ENCODE assay signal across 23 cellular contexts in the genomic region with DNA sequence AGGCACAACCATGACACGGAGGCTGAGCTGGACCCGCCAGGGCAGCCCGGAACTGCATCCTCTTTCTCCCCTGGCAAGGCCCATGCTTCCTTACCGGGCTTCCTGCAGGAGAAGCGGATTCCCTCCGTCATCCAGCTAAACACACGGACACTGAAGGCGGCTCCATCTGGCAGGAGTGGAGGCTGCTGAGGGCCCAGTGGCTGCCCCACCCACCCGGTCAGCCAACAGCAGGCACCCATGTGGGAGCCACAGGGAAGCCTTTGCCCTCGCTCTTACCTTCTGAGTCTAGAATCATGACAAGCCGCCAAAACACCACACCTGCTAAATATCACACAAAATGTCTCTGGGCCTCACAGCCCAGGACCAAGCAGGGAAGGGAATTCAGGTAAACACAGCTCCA.
DNase-seq lines count a peak whose midpoint lies in the region; ATAC-seq, FAIRE-seq and TF ChIP-seq lines count a peak whose summit lies in the region.
"Had no signal": no experiment of that assay in that cellular context is flagged by ENCODE, and none has a peak within 500 bp of the region (broad histone marks: within the 10 kb centered on the region; RNA-seq: fewer than 3 reads in every experiment).

No MANE protein-coding gene starts in this region.

- H2BK120ac ChIP-seq in H1 (replicated peaks; ENCODE audit: low read depth, low read length) = no peak overlapping the region

- POLR2A ChIA-PET in H1 (lab: Charles Lee; ENCODE audit: partially characterized antibody) = no interaction called here

- no peak overlapping the region for H2BK20ac ChIP-seq in H1 (ENCODE audit: low read length)

- H3K56ac ChIP-seq in H1 (replicated peaks; ENCODE audit: insufficient read length, low read depth, low read length) = no peak overlapping the region

- TF ChIP-seq CTCF in H1 (IDR thresholded peaks at IDR 0.05; ENCODE audit: control extremely low read depth in 1 of 3, insufficient read depth in 1 of 3, low read depth in 1 of 3, low read length in 3 of 3) (no peak), pancreas (IDR thresholded peaks at IDR 0.05) (no peak), gastrocnemius medialis (IDR thresholded peaks at IDR 0.05 in 4 of 5, conservative IDR thresholded peaks at IDR 0.05 in 1 of 5) (no peak), hepatocyte (IDR thresholded peaks at IDR 0.05; ENCODE audit: poor library complexity) (no peak)

- H3K36me3 ChIP-seq in H1 (ENCODE audit: control insufficient read depth in 2 of 4, insufficient read depth in 4 of 4, low read length in 3 of 4) (no peaks in the 10 kb centered on the region), pancreas (no peaks in the 10 kb centered on the region), gastrocnemius medialis (no peaks in the 10 kb centered on the region), hepatocyte (replicated peaks; ENCODE audit: insufficient read depth, low read depth) (no peaks in the 10 kb centered on the region)

- H3K4me1 ChIP-seq in H1 (replicated peaks in 1 of 4; ENCODE audit: control insufficient read depth in 3 of 4, insufficient read depth in 4 of 4, low read length in 3 of 4) = no peaks in the 10 kb centered on the region
- H3K4me1 ChIP-seq in pancreas = no peaks in the 10 kb centered on the region
- no peaks in the 10 kb centered on the region for H3K4me1 ChIP-seq in gastrocnemius medialis
- H3K4me1 ChIP-seq in hepatocyte (ENCODE audit: insufficient read depth) = no peaks in the 10 kb centered on the region
- H3K4me1 ChIP-seq: A549, Caco-2 had no signal

- H2AFZ ChIP-seq in H1 (ENCODE audit: low read length) (no peak overlapping the region), hepatocyte (no peak overlapping the region)
- H2AFZ ChIP-seq: GM23338 had no signal

- H2BK12ac ChIP-seq in H1 (ENCODE audit: low read depth, low read length) = no peak overlapping the region

- H4K20me1 ChIP-seq in H1 (replicated peaks in 1 of 2; ENCODE audit: control insufficient read depth in 1 of 2, insufficient read depth in 2 of 2, low read length in 2 of 2) (no peaks in the 10 kb centered on the region), hepatocyte (ENCODE audit: insufficient read depth, poor library complexity, severe bottlenecking) (no peaks in the 10 kb centered on the region)

- TF ChIP-seq POLR2A in H1 (IDR thresholded peaks at IDR 0.05; ENCODE audit: control extremely low read depth in 1 of 2, low read depth in 2 of 2, low read length in 2 of 2) (no peak), gastrocnemius medialis (IDR thresholded peaks at IDR 0.05) (no peak)

- no peak for TF ChIP-seq EP300 in H1 (IDR thresholded peaks at IDR 0.05; ENCODE audit: borderline replicate concordance in 1 of 2, low read depth in 2 of 2, low read length in 2 of 2)

- no peak overlapping the region for H4K5ac ChIP-seq in H1 (ENCODE audit: insufficient read length, low read depth, low read length)

- H3K4me2 ChIP-seq in H1 (ENCODE audit: insufficient read depth in 1 of 2, low read depth in 2 of 2, low read length in 2 of 2) (no peak overlapping the region), hepatocyte (no peak overlapping the region)
- H3K4me2 ChIP-seq: A549, GM23338 had no signal

- peak; percentile 96 to 98 (median 98) for ATAC-seq in pancreas
- ATAC-seq in gastrocnemius medialis = no peak
- ATAC-seq: A549, GM12878, GM23338, HCT116 had no signal

- H3K79me2 ChIP-seq in H1 (ENCODE audit: control insufficient read depth in 1 of 2, insufficient read depth in 2 of 2, low read length in 2 of 2) (no peaks in the 10 kb centered on the region), hepatocyte (no peaks in the 10 kb centered on the region)

- no peaks in the 10 kb centered on the region for H3K23me2 ChIP-seq in H1 (ENCODE audit: low read depth, low read length)

- H3K27me3 ChIP-seq in H1 (replicated peaks in 1 of 4; ENCODE audit: control insufficient read depth in 3 of 4, extremely low read depth in 1 of 4, insufficient read depth in 3 of 4, low read length in 3 of 4) (no peaks in the 10 kb centered on the region), pancreas (no peaks in the 10 kb centered on the region), gastrocnemius medialis (no peaks in the 10 kb centered on the region), hepatocyte (no peaks in the 10 kb centered on the region)

- CTCF ChIA-PET in H1 (lab: Charles Lee; ENCODE audit: partially characterized antibody) = interaction anchor here (1.1 kb wide), 1 partner anchor 154 kb away, joined by 3 read pairs; no protein-coding TSS in a partner anchor

- no peak overlapping the region for H3K9ac ChIP-seq in H1 (replicated peaks in 1 of 4; ENCODE audit: extremely low read depth in 1 of 4, low read depth in 3 of 4, low read length in 3 of 4)

- H3K23ac ChIP-seq in H1 (ENCODE audit: insufficient read length) = no peak overlapping the region

- 0 out of 2 replicates have a peak overlapping the region, but pooled peaks have one; percentile 23 for H4K8ac ChIP-seq in H1 (ENCODE audit: extremely low read depth, insufficient read depth, low read length)

- H4K91ac ChIP-seq in H1 (replicated peaks; ENCODE audit: insufficient read length, low read length) = no peak overlapping the region

- no peak overlapping the region for H3K4ac ChIP-seq in H1 (replicated peaks; ENCODE audit: insufficient read length, low read depth, low read length)

- no peaks in the 10 kb centered on the region for H3K9me2 ChIP-seq in hepatocyte (replicated peaks; ENCODE audit: insufficient read depth)

- no peak overlapping the region for H2BK5ac ChIP-seq in H1 (ENCODE audit: low read depth, low read length)

- TF ChIP-seq RAD21 in H1 (IDR thresholded peaks at IDR 0.05 in 1 of 2, conservative IDR thresholded peaks at IDR 0.05 in 1 of 2; ENCODE audit: low read depth in 2 of 2, low read length in 2 of 2) = no peak

- WGBS in H1 (ENCODE audit: extremely low coverage in 1 of 2, insufficient coverage in 1 of 2, insufficient read length in 1 of 2, insufficient replicate concordance in 2 of 2, low coverage in 1 of 2, low lambda C conversion rate in 2 of 2, missing lambda C conversion rate in 1 of 2), 2 experiments = 92% methylated on average over 9 of the region's 11 CpGs; no CpG with 5 or more reads in 1 of the 2 experiments
- WGBS in pancreas, 2 donors = 32 to 36% methylated on average over 11 of the region's 11 CpGs
- WGBS in hepatocyte (ENCODE audit: low lambda C conversion rate, missing lambda C conversion rate) = 83% methylated on average over 10 of the region's 11 CpGs

- H2AK5ac ChIP-seq in H1 (ENCODE audit: low read depth, low read length) = no peak overlapping the region

- peak; percentile 30 for DNase-seq in DMS53 (lab: John Stamatoyannopoulos, UW)
- DNase-seq in DMS53 treated with DMSO at 0.1 percent for 48 hours (lab: John Stamatoyannopoulos, UW; ENCODE audit: unreplicated experiment) = no peak
- DNase-seq in H1 (ENCODE audit: low read depth in 1 of 2, low spot score in 2 of 2) = no peak
- peak; percentile 63 to 90 (median 86) for DNase-seq in pancreas
- DNase-seq in gastrocnemius medialis = no peak
- DNase-seq in hepatocyte (ENCODE audit: low spot score) = no peak
- no peak for DNase-seq in kidney tubule cell (ENCODE audit: low spot score)
- DNase-seq: AML-193; Caco-2; CD4-positive, alpha-beta T cell; DMS79 treated with DMSO at 0.1 percent for 48 hours; EL; H7; HFFc6 had no signal

- no peak overlapping the region for H3K14ac ChIP-seq in H1 (ENCODE audit: insufficient read length)

- intact Hi-C loops in pancreas (cut with DNase I) (no loop called here), gastrocnemius medialis (cut with DNase I; ENCODE audit: low total_unique reads) (no loop called here)

- H3K79me1 ChIP-seq in H1 (ENCODE audit: low read depth, low read length) = no peaks in the 10 kb centered on the region

- H3K9me3 ChIP-seq in H1 (ENCODE audit: insufficient read depth in 2 of 2, low read depth in 1 of 2, low read length in 1 of 2) (no peaks in the 10 kb centered on the region), pancreas (no peaks in the 10 kb centered on the region), gastrocnemius medialis (no peaks in the 10 kb centered on the region), hepatocyte (ENCODE audit: low read depth) (no peaks in the 10 kb centered on the region)

- H3K4me3 ChIP-seq in H1 (ENCODE audit: extremely low read depth in 1 of 4, insufficient read depth in 2 of 4, low read depth in 3 of 4, low read length in 4 of 4) = no peak overlapping the region
- peak overlapping the region in 1 of 4 donors; percentile 15 for H3K4me3 ChIP-seq in pancreas
- no peak overlapping the region for H3K4me3 ChIP-seq in gastrocnemius medialis
- no peak overlapping the region for H3K4me3 ChIP-seq in hepatocyte
- H3K4me3 ChIP-seq: A549, GM12878, GM23338 had no signal

- in situ Hi-C loops in gastrocnemius medialis (cut with MboI; ENCODE audit: low sequenced_read_pairs in 4 of 4) = no loop called here

- FAIRE-seq in H1 (lab: Jason Lieb, UNC) = no peak
- FAIRE-seq in pancreas (lab: Jason Lieb, UNC) = no peak
- FAIRE-seq: A549, D721Med, GM12878, GM19239 had no signal

- H2BK15ac ChIP-seq in H1 (ENCODE audit: low read length) = no peak overlapping the region

- no peak overlapping the region; the same call in 1 of the 2 replicates for H3K18ac ChIP-seq in H1 (ENCODE audit: extremely low read depth, low read length)

- H3K27ac ChIP-seq in H1 (ENCODE audit: low read depth, low read length) (no peak overlapping the region), pancreas (peak overlapping the region; percentile 43 to 63 (median 53)), gastrocnemius medialis (no peak overlapping the region), hepatocyte (no peak overlapping the region)
- H3K27ac ChIP-seq: 22Rv1, A549, C4-2B, HL-60 had no signal

TF ChIP-seq in H1, 55 proteins besides CTCF, POLR2A, EP300 and RAD21:
- TF ChIP-seq KDM4A (IDR thresholded peaks at IDR 0.05; ENCODE audit: low read depth, low read length, severe bottlenecking) (no peak), NANOG (IDR thresholded peaks at IDR 0.05; ENCODE audit: insufficient read depth, low read depth, low read length, poor library complexity, severe bottlenecking) (no peak), NRF1 (IDR thresholded peaks at IDR 0.05; ENCODE audit: low read depth, low read length) (no peak), RBBP5 (IDR thresholded peaks at IDR 0.05; ENCODE audit: borderline replicate concordance, low read depth, low read length) (no peak), GABPA (IDR thresholded peaks at IDR 0.05; ENCODE audit: borderline replicate concordance, insufficient read depth, low read length) (no peak), MAFK (IDR thresholded peaks at IDR 0.05; ENCODE audit: low read depth, low read length) (no peak), CHD1 (IDR thresholded peaks at IDR 0.05; ENCODE audit: low read depth, low read length) (no peak), CHD2 (IDR thresholded peaks at IDR 0.05; ENCODE audit: low read length) (no peak), GTF2F1 (IDR thresholded peaks at IDR 0.05; ENCODE audit: borderline replicate concordance, low read depth, low read length) (no peak), SRF (IDR thresholded peaks at IDR 0.05; ENCODE audit: low read depth, low read length) (no peak)

Comparison
In these comparisons a context has a peak if more than half of its experiments do, and no peak if none do; other contexts are left out.
1. DNase-seq: peak in DMS53 (single experiment) and pancreas (6 of 6); none in DMS53 treated with DMSO at 0.1 percent for 48 hours (single experiment), H1 (0 of 2), gastrocnemius medialis (0 of 2), hepatocyte (single experiment) and kidney tubule cell (single experiment).
2. H3K27ac ChIP-seq: peak in pancreas (4 of 4); none in H1 (single experiment), gastrocnemius medialis (0 of 4) and hepatocyte (single experiment).
3. ATAC-seq: peak in pancreas (4 of 4); none in gastrocnemius medialis (0 of 2).